Comparison of ENCODE assay signal across 22 cellular contexts in genomic region chr3:66075281-66075680, GRCh38. TPM values are rescaled to one million over a fixed set of nuclear protein-coding genes. Genes with fewer than 3 reads are reported as not detected.
DNase-seq lines count a peak whose midpoint lies in the region; ATAC-seq and TF ChIP-seq lines count a peak whose summit lies in the region.
"Had no signal": no experiment of that assay in that cellular context is flagged by ENCODE, and none has a peak within 500 bp of the region (broad histone marks: within the 10 kb centered on the region; RNA-seq: fewer than 3 reads in every experiment).

No MANE protein-coding gene starts in this region.

- H3K56ac ChIP-seq in IMR-90 (ENCODE audit: extremely low read depth, insufficient read depth, low read length): no peak overlapping the region

- peaks cover 2% of the 10 kb centered on the region for H3K9me3 Mint-ChIP-seq in activated naive CD8-positive, alpha-beta T cell treated with anti-CD3 and anti-CD28 coated beads for 36 hours
- H3K9me3 Mint-ChIP-seq: T-helper 1 cell treated with Interleukin-12 subunit alpha and Interleukin-12 subunit beta and Interleukin-4 antibody, amounts not matched to agents 30 μg/mL and 1 μg/mL, for 36 hours had no signal

- in situ Hi-C loops in IMR-90 (cut with MboI; ENCODE audit: low sequenced_read_pairs): no loop called here
- in situ Hi-C loops in brain microvascular endothelial cell (cut with HindIII; ENCODE audit: low pct_ligation_motif_present, low sequenced_read_pairs): no loop called here

- TF ChIP-seq POLR2A in IMR-90 (IDR thresholded peaks at IDR 0.05; ENCODE audit: low read depth, low read length) (no peak), right lobe of liver (IDR thresholded peaks at IDR 0.05) (no peak)

- H3K4me3 ChIP-seq in IMR-90 (ENCODE audit: insufficient read depth, low read depth, low read length) (no peak overlapping the region), brain microvascular endothelial cell (ENCODE audit: low read depth, low read length) (no peak overlapping the region), right lobe of liver (no peak overlapping the region), ascending aorta (no peak overlapping the region)
- H3K4me3 ChIP-seq: uterus had no signal

- H3K4me2 ChIP-seq in IMR-90 (ENCODE audit: low read depth, low read length): no peak overlapping the region

- no peaks in the 10 kb centered on the region; the same call in 1 of the 2 replicates for H3K4me1 ChIP-seq in IMR-90 (ENCODE audit: control insufficient read depth, insufficient read depth, low read length)
- H3K4me1 ChIP-seq in right lobe of liver: peaks cover 0 to 14% (median 2%) of the 10 kb centered on the region in 4 donors
- H3K4me1 ChIP-seq in ascending aorta: no peaks in the 10 kb centered on the region
- H3K4me1 ChIP-seq: uterus had no signal

- H3K4me3 Mint-ChIP-seq in activated naive CD8-positive, alpha-beta T cell treated with anti-CD3 and anti-CD28 coated beads for 36 hours: no peak overlapping the region
- H3K4me3 Mint-ChIP-seq: activated naive CD4-positive, alpha-beta T cell treated with anti-CD3 and anti-CD28 coated beads, Interleukin-2, amount 50 U/mL, for 24 hours; stimulated activated naive CD8-positive, alpha-beta T cell treated with anti-CD3 and anti-CD28 coated beads, Interleukin-15, Interleukin-2, amounts not matched to agents 100 ng/mL and 50 ng/mL, for 24 hours; T-helper 1 cell treated with Interleukin-12 subunit alpha and Interleukin-12 subunit beta and Interleukin-4 antibody, amounts not matched to agents 30 μg/mL and 1 μg/mL, for 36 hours had no signal

- dilution Hi-C loops in IMR-90 (cut with HindIII; ENCODE audit: low sequenced_read_pairs, unreplicated experiment): no loop called here

- no peaks in the 10 kb centered on the region for H3K36me3 Mint-ChIP-seq in activated naive CD8-positive, alpha-beta T cell treated with anti-CD3 and anti-CD28 coated beads for 36 hours
- H3K36me3 Mint-ChIP-seq: activated naive CD4-positive, alpha-beta T cell treated with anti-CD3 and anti-CD28 coated beads, Interleukin-2, amount 50 U/mL, for 24 hours had no signal

- POLR2A ChIA-PET in IMR-90 (lab: Charles Lee; ENCODE audit: unreplicated experiment): no interaction called here

- H3K27ac Mint-ChIP-seq in activated naive CD8-positive, alpha-beta T cell treated with anti-CD3 and anti-CD28 coated beads for 36 hours: no peak overlapping the region
- H3K27ac Mint-ChIP-seq: activated naive CD4-positive, alpha-beta T cell treated with anti-CD3 and anti-CD28 coated beads, Interleukin-2, amount 50 U/mL, for 24 hours; stimulated activated naive CD8-positive, alpha-beta T cell treated with anti-CD3 and anti-CD28 coated beads, Interleukin-15, Interleukin-2, amounts not matched to agents 100 ng/mL and 50 ng/mL, for 24 hours; T-helper 1 cell treated with Interleukin-12 subunit alpha and Interleukin-12 subunit beta and Interleukin-4 antibody, amounts not matched to agents 30 μg/mL and 1 μg/mL, for 36 hours had no signal

- H3K4me1 Mint-ChIP-seq in activated naive CD8-positive, alpha-beta T cell treated with anti-CD3 and anti-CD28 coated beads for 36 hours: no peaks in the 10 kb centered on the region
- H3K4me1 Mint-ChIP-seq: activated naive CD4-positive, alpha-beta T cell treated with anti-CD3 and anti-CD28 coated beads, Interleukin-2, amount 50 U/mL, for 24 hours had no signal

- H3K4ac ChIP-seq in IMR-90 (ENCODE audit: low read depth, low read length): no peak overlapping the region

- TF ChIP-seq CTCF in IMR-90 (conservative IDR thresholded peaks at IDR 0.05; ENCODE audit: low read depth, low read length) (no peak), brain microvascular endothelial cell (IDR thresholded peaks at IDR 0.05; ENCODE audit: low read depth, low read length, missing control alignments) (no peak), right lobe of liver (IDR thresholded peaks at IDR 0.05) (no peak), ascending aorta (IDR thresholded peaks at IDR 0.05) (no peak)

- H4K91ac ChIP-seq in IMR-90 (ENCODE audit: insufficient read depth, low read depth, low read length): no peak overlapping the region

- H2BK5ac ChIP-seq in IMR-90 (ENCODE audit: low read depth, low read length, poor library complexity, severe bottlenecking): peak overlapping the region; percentile 10

- no peak overlapping the region for H3K23ac ChIP-seq in IMR-90 (ENCODE audit: low read depth, low read length)

- ATAC-seq in IMR-90 (ENCODE audit: low read depth) (peak; percentile 83), right lobe of liver (peak; percentile 30 to 53 (median 45))
- ATAC-seq: activated CD4-positive, CD25-positive, alpha-beta regulatory T cell treated with anti-CD3 and anti-CD28 coated beads, Interleukin-2, amount 50 U/mL, for 24 hours had no signal

- no peak overlapping the region for H2BK20ac ChIP-seq in IMR-90 (ENCODE audit: low read depth, low read length)

- H2AFZ ChIP-seq in IMR-90 (replicated peaks; ENCODE audit: low read length, poor library complexity): peak overlapping the region; percentile 69

- H3K18ac ChIP-seq in IMR-90 (ENCODE audit: low read depth, low read length): no peak overlapping the region

- H4K8ac ChIP-seq in IMR-90 (ENCODE audit: low read depth in 2 of 2, low read length in 2 of 2): no peak overlapping the region; a peak in 1 of 4 replicates

- H4K5ac ChIP-seq in IMR-90 (ENCODE audit: low read depth, low read length): no peak overlapping the region

- H3K79me1 ChIP-seq in IMR-90 (ENCODE audit: low read depth in 1 of 2, low read length in 2 of 2): no peaks in the 10 kb centered on the region

- intact Hi-C loops in IMR-90 (cut with micrococcal nuclease): no loop called here
- intact Hi-C loops in right lobe of liver (cut with DNase I): no loop called here
- intact Hi-C loops in ascending aorta (cut with DNase I): no loop called here

- H2AK9ac ChIP-seq in IMR-90 (replicated peaks; ENCODE audit: low read depth, low read length, poor library complexity): peak overlapping the region; percentile 3

- H3K27me3 Mint-ChIP-seq in activated naive CD8-positive, alpha-beta T cell treated with anti-CD3 and anti-CD28 coated beads for 36 hours: no peaks in the 10 kb centered on the region
- H3K27me3 Mint-ChIP-seq: activated naive CD4-positive, alpha-beta T cell treated with anti-CD3 and anti-CD28 coated beads, Interleukin-2, amount 50 U/mL, for 24 hours; stimulated activated naive CD8-positive, alpha-beta T cell treated with anti-CD3 and anti-CD28 coated beads, Interleukin-15, Interleukin-2, amounts not matched to agents 100 ng/mL and 50 ng/mL, for 24 hours had no signal

- H3K27ac ChIP-seq in IMR-90 (ENCODE audit: insufficient read depth, low read length) (no peak overlapping the region), brain microvascular endothelial cell (no peak overlapping the region), right lobe of liver (peak overlapping the region in 1 of 3 donors; percentile 19), ascending aorta (no peak overlapping the region)
- H3K27ac ChIP-seq: HL-60, uterus had no signal

- no peaks in the 10 kb centered on the region; the same call in 1 of the 2 replicates for H3K9me3 ChIP-seq in IMR-90 (ENCODE audit: control insufficient read depth, insufficient read depth, low read length)
- H3K9me3 ChIP-seq in right lobe of liver: no peaks in the 10 kb centered on the region
- H3K9me3 ChIP-seq in ascending aorta: no peaks in the 10 kb centered on the region
- H3K9me3 ChIP-seq: uterus had no signal

- peak; percentile 60 for DNase-seq in Daoy (ENCODE audit: low read depth)
- DNase-seq in IMR-90: peak; percentile 89
- DNase-seq in brain microvascular endothelial cell: peak; percentile 23
- peak in 1 of 3 donors; percentile 29 for DNase-seq in right lobe of liver
- DNase-seq in activated naive CD8-positive, alpha-beta T cell treated with anti-CD3 and anti-CD28 coated beads for 36 hours: no peak
- DNase-seq in amniotic stem cell (lab: John Stamatoyannopoulos, UW): no peak
- DNase-seq in ascending aorta (ENCODE audit: low spot score in 2 of 2): no peak
- no peak for DNase-seq in stimulated activated CD4-positive, alpha-beta T cell treated with anti-CD3 and anti-CD28 coated beads, Interleukin-15, amount 100 ng/mL, for 24 hours
- DNase-seq: activated CD8-positive, alpha-beta memory T cell treated with anti-CD3 and anti-CD28 coated beads, Interleukin-2, amount 50 U/mL, for 48 hours; C1 segment of cervical spinal cord; DMS79; Kasumi-1; kidney glomerular epithelial cell; NCI-H1930; NCI-H526; uterus had no signal

- no peaks in the 10 kb centered on the region for H4K20me1 ChIP-seq in IMR-90 (ENCODE audit: insufficient read depth, low read length)

- H2BK15ac ChIP-seq in IMR-90 (ENCODE audit: low read depth, low read length): no peak overlapping the region

- no peaks in the 10 kb centered on the region for H3K36me3 ChIP-seq in IMR-90 (ENCODE audit: control insufficient read depth, insufficient read depth, low read length)
- H3K36me3 ChIP-seq in brain microvascular endothelial cell (replicated peaks): no peaks in the 10 kb centered on the region
- H3K36me3 ChIP-seq in right lobe of liver: no peaks in the 10 kb centered on the region
- no peaks in the 10 kb centered on the region for H3K36me3 ChIP-seq in ascending aorta
- H3K36me3 ChIP-seq: uterus had no signal

- CTCF ChIA-PET in IMR-90 (lab: Yijun Ruan, JAX): no interaction called here

- no peak overlapping the region for H2AK5ac ChIP-seq in IMR-90 (ENCODE audit: low read depth, low read length)

- H3K14ac ChIP-seq in IMR-90 (replicated peaks; ENCODE audit: low read depth, low read length): no peak overlapping the region

- TF ChIP-seq RAD21 in IMR-90 (IDR thresholded peaks at IDR 0.05; ENCODE audit: low read length): no peak

- no peaks in the 10 kb centered on the region for H3K27me3 ChIP-seq in IMR-90 (ENCODE audit: control insufficient read depth, insufficient read depth, low read length)
- H3K27me3 ChIP-seq in brain microvascular endothelial cell (replicated peaks): no peaks in the 10 kb centered on the region
- no peaks in the 10 kb centered on the region for H3K27me3 ChIP-seq in right lobe of liver
- H3K27me3 ChIP-seq in ascending aorta: no peaks in the 10 kb centered on the region
- H3K27me3 ChIP-seq: uterus had no signal

- H2BK120ac ChIP-seq in IMR-90 (ENCODE audit: low read depth, low read length): peak overlapping the region; percentile 14; the same call in 1 of the 2 replicates

- no TSS peak for BruUV-seq in IMR-90 (replicated peaks; lab: Mats Ljungman, UMichigan)

- H3K9me1 ChIP-seq in IMR-90 (ENCODE audit: insufficient read depth, low read length): no peaks in the 10 kb centered on the region

- whole genome bisulfite sequencing in IMR-90 (ENCODE audit: extremely low coverage in 2 of 2, insufficient read length in 1 of 2), 2 experiments: no CpG with 5 or more reads among the region's 4 CpGs
- 70% methylated on average over 4 of the region's 4 CpGs for WGBS in right lobe of liver (ENCODE audit: insufficient coverage, low coverage, low lambda C conversion rate, missing lambda C conversion rate)

- no peak overlapping the region for H3K9ac ChIP-seq in IMR-90 (ENCODE audit: low read depth, low read length)

RNA-seq across cellular contexts. Expression of gene MAGI1, which starts 36.6 kb away (rescaled TPM):
- total RNA-seq in Daoy (2014; rRNA removed; shearing (Covaris generic)): 7.1 and 8.0 TPM in 2 replicates
- total RNA-seq in IMR-90 (2012; rRNA removed): 24.2 and 26.4 TPM in 2 replicates
- polyA plus RNA-seq in IMR-90 (2012; rRNA removed): 14.4 and 14.5 TPM in 2 replicates
- polyA plus RNA-seq in IMR-90 (2012; cell fraction: cytosol; rRNA removed): 6.6 and 8.8 TPM in 2 replicates
- 20.8 and 44.3 TPM in 2 replicates for polyA plus RNA-seq in IMR-90 (2012; cell fraction: nucleus; rRNA removed; ENCODE audit: low replicate concordance)
- total RNA-seq in right lobe of liver: 10 to 100 TPM; 22.6 to 37.7 (median 26.9) TPM
- under 1 TPM; 0.12 to 0.16 TPM for total RNA-seq in activated naive CD8-positive, alpha-beta T cell treated with anti-CD3 and anti-CD28 coated beads for 36 hours
- 28.4 TPM for total RNA-seq in ascending aorta
- total RNA-seq: mononuclear cell had no signal

Comparison
In these comparisons a context has a peak if more than half of its experiments do, and no peak if none do; other contexts are left out.
1. DNase-seq: peak in Daoy (single experiment), IMR-90 (single experiment) and brain microvascular endothelial cell (single experiment); none in activated naive CD8-positive, alpha-beta T cell treated with anti-CD3 and anti-CD28 coated beads for 36 hours (single experiment), amniotic stem cell (single experiment), ascending aorta (0 of 2) and stimulated activated CD4-positive, alpha-beta T cell treated with anti-CD3 and anti-CD28 coated beads, Interleukin-15, amount 100 ng/mL, for 24 hours (single experiment).